In the genomic region with DNA sequence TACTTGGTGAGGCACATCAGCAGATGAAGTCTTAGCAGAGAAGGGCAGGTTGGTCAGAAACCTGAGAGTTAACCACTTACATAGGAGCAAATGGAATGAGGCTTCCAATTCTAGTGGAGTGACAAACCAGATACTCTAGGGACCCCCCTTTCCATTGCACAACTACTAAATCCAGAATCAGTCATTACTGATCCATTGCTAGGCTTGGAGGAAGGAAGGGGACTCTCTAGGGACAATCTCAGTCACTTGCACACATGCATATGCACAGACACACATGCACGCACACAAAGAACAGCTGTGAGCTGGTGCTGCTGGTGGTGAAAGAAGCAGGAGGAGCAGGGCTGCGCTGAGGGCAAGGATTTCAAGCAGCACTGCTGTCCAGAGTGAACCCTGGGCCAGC, we compare ENCODE assay signal across 26 cellular contexts. TPM values are rescaled to one million over a fixed set of nuclear protein-coding genes. Genes with fewer than 3 reads are reported as not detected.
DNase-seq lines count a peak whose midpoint lies in the region; ATAC-seq lines count a peak whose summit lies in the region.
"Had no signal": no experiment of that assay in that cellular context is flagged by ENCODE, and none has a peak within 500 bp of the region (broad histone marks: within the 10 kb centered on the region; RNA-seq: fewer than 3 reads in every experiment).

No MANE protein-coding gene starts in this region.

- no peaks in the 10 kb centered on the region for H3K9me3 ChIP-seq in right cardiac atrium (ENCODE audit: control insufficient read depth, low read length)
- H3K9me3 ChIP-seq in BLaER1 treated with 17β-estradiol and CSF1 and Interleukin-3, amounts not matched to agents 10 nM and 100 nM (replicated peaks in 1 of 11): peaks cover 0 to 20% (median 0%) of the 10 kb centered on the region in 11 experiments; a peak in 3 of 22 replicates
- H3K9me3 ChIP-seq: BE2C had no signal

- DNase-seq in cardiac septum (ENCODE audit: low spot score) (peak; percentile 31), right cardiac atrium (no peak), mesenteric fat pad (ENCODE audit: low spot score) (peak; percentile 45), HuH-7.5 (ENCODE audit: low spot score) (no peak), NCI-H345 (lab: John Stamatoyannopoulos, UW) (no peak)
- DNase-seq: 8988T; ACHN; BE2C; C1 segment of cervical spinal cord; CD4-positive, alpha-beta memory T cell; CD4-positive, CD25-positive, alpha-beta regulatory T cell; CD8-positive, alpha-beta memory T cell; COR-L47; DMS 273 treated with DMSO at 0.1 percent for 48 hours; DMS153; DMS53; DMS79; DND-41; EL; GDM1 had no signal

- peaks cover 0 to 8% (median 0%) of the 10 kb centered on the region in 11 experiments; a peak in 4 of 22 replicates for H4K20me1 ChIP-seq in BLaER1 treated with 17β-estradiol and CSF1 and Interleukin-3, amounts not matched to agents 10 nM and 100 nM

- no peak overlapping the region for H3K4me3 ChIP-seq in right cardiac atrium (ENCODE audit: low read length)
- H3K4me3 ChIP-seq in BLaER1 treated with 17β-estradiol and CSF1 and Interleukin-3, amounts not matched to agents 10 nM and 100 nM: no peak overlapping the region; a peak in 1 of 20 replicates
- H3K4me3 ChIP-seq: GM12878 had no signal

- H3K27me3 ChIP-seq in right cardiac atrium (ENCODE audit: control insufficient read depth, insufficient read depth): no peaks in the 10 kb centered on the region
- H3K27me3 ChIP-seq in BLaER1 treated with 17β-estradiol and CSF1 and Interleukin-3, amounts not matched to agents 10 nM and 100 nM: peaks cover 97 to 100% (median 100%) of the 10 kb centered on the region in 11 experiments
- H3K27me3 ChIP-seq: BE2C had no signal

- 89% methylated on average over 2 of the region's 2 CpGs for WGBS in right cardiac atrium

- ATAC-seq in right cardiac atrium: no peak
- ATAC-seq: GM12878 had no signal

- H3K4me1 ChIP-seq in right cardiac atrium (ENCODE audit: control insufficient read depth, insufficient read depth, low read length): no peaks in the 10 kb centered on the region
- H3K4me1 ChIP-seq in BLaER1 treated with 17β-estradiol and CSF1 and Interleukin-3, amounts not matched to agents 10 nM and 100 nM: peaks cover 0 to 39% (median 29%) of the 10 kb centered on the region in 10 experiments; a peak in 16 of 20 replicates
- H3K4me1 ChIP-seq: BE2C had no signal

- no peaks in the 10 kb centered on the region for H3K36me3 ChIP-seq in BLaER1 treated with 17β-estradiol and CSF1 and Interleukin-3, amounts not matched to agents 10 nM and 100 nM
- H3K36me3 ChIP-seq: BE2C had no signal

- peak overlapping the region in 9 of 11 experiments; percentile 31 to 75 (median 63); a peak in 18 of 22 replicates for H3K4me2 ChIP-seq in BLaER1 treated with 17β-estradiol and CSF1 and Interleukin-3, amounts not matched to agents 10 nM and 100 nM

- peak overlapping the region in 6 of 11 experiments; percentile 24 to 76 (median 68); a peak in 11 of 22 replicates for H3K9ac ChIP-seq in BLaER1 treated with 17β-estradiol and CSF1 and Interleukin-3, amounts not matched to agents 10 nM and 100 nM

- no peak overlapping the region for H3K27ac ChIP-seq in right cardiac atrium (ENCODE audit: low read length)
- peak overlapping the region in 7 of 11 experiments; percentile 19 to 86 (median 79); a peak in 12 of 22 replicates for H3K27ac ChIP-seq in BLaER1 treated with 17β-estradiol and CSF1 and Interleukin-3, amounts not matched to agents 10 nM and 100 nM

- intact Hi-C loops in cardiac septum (cut with DNase I): no loop called here
- intact Hi-C loops in right cardiac atrium (cut with DNase I): no loop called here

RNA-seq across cellular contexts. Expression of gene PNMA5, which starts 25.7 kb away (rescaled TPM):
- total RNA-seq in cardiac septum: not detected
- under 1 TPM in 1 of 4 donors, not detected in 3; 0.12 TPM for total RNA-seq in right cardiac atrium
- not detected for polyA plus RNA-seq in right cardiac atrium
- not detected for total RNA-seq in mesenteric fat pad
- total RNA-seq: A673; CD8-positive, alpha-beta memory T cell; Daoy; G401; GM12878 had no signal
- polyA plus RNA-seq: AG04450; CD8-positive, alpha-beta memory T cell had no signal

Comparison
In these comparisons a context has a peak if more than half of its experiments do, and no peak if none do; other contexts are left out.
1. DNase-seq: peak in cardiac septum (single experiment) and mesenteric fat pad (single experiment); none in right cardiac atrium (0 of 3), HuH-7.5 (single experiment) and NCI-H345 (single experiment).